Comparison of ENCODE assay signal across 1 cellular context in the genomic region with DNA sequence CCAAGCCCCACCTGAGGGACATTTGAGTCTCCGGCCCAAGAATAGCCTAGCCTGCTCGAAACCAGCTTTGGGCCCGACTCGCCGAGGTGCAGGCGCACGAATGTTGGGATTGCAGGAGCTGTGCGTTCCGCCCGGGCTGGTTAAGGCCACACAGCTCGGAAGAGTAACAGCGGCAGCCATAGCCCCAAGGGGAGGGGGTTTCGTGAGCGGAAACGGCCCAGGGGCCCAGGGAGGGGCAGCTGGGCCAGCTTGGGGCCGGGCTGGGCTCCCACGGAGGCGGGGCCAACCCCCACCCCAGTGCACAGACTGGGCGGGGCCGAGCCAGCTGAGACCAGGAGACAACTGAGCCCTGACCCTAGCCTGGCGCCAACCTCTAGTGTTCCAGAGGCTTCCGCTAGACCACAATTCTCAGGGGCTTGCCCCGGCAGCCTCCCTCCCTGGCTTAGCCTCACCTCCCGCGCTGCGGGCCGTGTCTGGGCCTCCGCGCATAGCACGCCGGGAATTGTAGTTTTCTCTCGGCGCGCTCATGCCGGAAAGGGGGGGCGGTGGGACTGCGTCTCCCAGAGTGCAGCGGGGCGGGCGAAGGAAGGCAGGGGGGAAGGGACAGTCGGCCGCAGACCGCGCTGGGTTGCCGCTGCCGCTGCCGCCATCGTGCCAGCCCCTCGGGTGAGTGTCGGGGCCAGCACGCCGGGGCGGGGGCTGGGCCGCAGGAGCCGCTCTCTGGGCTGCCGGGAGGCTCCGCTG.
TF ChIP-seq lines count a peak whose summit lies in the region.

TSS of gene NUTF2 (plus strand) at position 614 of the 744 bp plus-strand sequence. CDS start 18,198 bp downstream, outside the sequence.

TF ChIP-seq in HepG2, 621 proteins besides CTCF, POLR2A, EP300 and RAD21 (continued from another document and continues in another):
- TF ChIP-seq GPBP1L1 (CRISPR knock-in tag; IDR thresholded peaks at IDR 0.05) (no peak), AGO1 (IDR thresholded peaks at IDR 0.05; ENCODE audit: low read depth, low read length, poor library complexity, severe bottlenecking) (peak; percentile 90), PITX1 (CRISPR knock-in tag; IDR thresholded peaks at IDR 0.05) (peak; percentile 90), ZBTB42 (CRISPR knock-in tag; IDR thresholded peaks at IDR 0.05) (peak; percentile 72), ZNF292 (CRISPR knock-in tag; IDR thresholded peaks at IDR 0.05; ENCODE audit: borderline replicate concordance, low read depth) (peak; percentile 71), GTF2F1 (IDR thresholded peaks at IDR 0.05; ENCODE audit: low read length) (0 out of 2 replicates have a peak, but pooled peaks have one; percentile 44), TP53 (CRISPR knock-in tag; conservative IDR thresholded peaks at IDR 0.05) (0 out of 2 replicates have a peak, but pooled peaks have one; percentile 32), ZNF841 (CRISPR knock-in tag; IDR thresholded peaks at IDR 0.05; ENCODE audit: borderline replicate concordance) (no peak), ZBTB3 (CRISPR knock-in tag; IDR thresholded peaks at IDR 0.05; ENCODE audit: borderline replicate concordance, low read depth) (peak; percentile 87; the same call in 1 of the 2 replicates), GATA4 (IDR thresholded peaks at IDR 0.05; ENCODE audit: borderline replicate concordance, low read depth) (peak; percentile 75), ZC3H13 (CRISPR knock-in tag; IDR thresholded peaks at IDR 0.05) (no peak), TFDP1 (CRISPR knock-in tag; IDR thresholded peaks at IDR 0.05; ENCODE audit: borderline replicate concordance) (peak; percentile 95), HHEX (CRISPR knock-in tag; IDR thresholded peaks at IDR 0.05) (no peak), ZNF703 (CRISPR knock-in tag; IDR thresholded peaks at IDR 0.05; ENCODE audit: borderline replicate concordance) (peak; percentile 83; the same call in 1 of the 2 replicates), ZNF547 (CRISPR knock-in tag; IDR thresholded peaks at IDR 0.05) (peak; percentile 94), U2AF1 (optimal IDR thresholded peaks at IDR 0.05; ENCODE audit: low read depth, low read length) (peak; percentile 60), ZMYM2 (CRISPR knock-in tag; IDR thresholded peaks at IDR 0.05) (peak; percentile 59), YEATS2 (CRISPR knock-in tag; IDR thresholded peaks at IDR 0.05; ENCODE audit: borderline replicate concordance) (peak; percentile 93), ZNF331 (CRISPR knock-in tag; IDR thresholded peaks at IDR 0.05) (peak; percentile 94), NR3C1 (CRISPR knock-in tag; IDR thresholded peaks at IDR 0.05) (no peak), TSC22D2 (CRISPR knock-in tag; IDR thresholded peaks at IDR 0.05; ENCODE audit: borderline replicate concordance) (no peak), KDM2A (CRISPR knock-in tag; IDR thresholded peaks at IDR 0.05; ENCODE audit: borderline replicate concordance, low read depth) (peak; percentile 93), GZF1 (CRISPR knock-in tag; IDR thresholded peaks at IDR 0.05) (peak; percentile 56; the same call in 1 of the 2 replicates), ZMYM4 (CRISPR knock-in tag; IDR thresholded peaks at IDR 0.05) (peak; percentile 69; the same call in 1 of the 2 replicates), HMGXB4 (CRISPR knock-in tag; IDR thresholded peaks at IDR 0.05; ENCODE audit: borderline replicate concordance in 1 of 2, low read depth in 1 of 2) (peak in 1 of 2 experiments; percentile 87; a peak in 3 of 4 replicates), FOXO1 (CRISPR knock-in tag; IDR thresholded peaks at IDR 0.05) (peak; percentile 3), PCBP1 (IDR thresholded peaks at IDR 0.05; ENCODE audit: borderline replicate concordance, low read depth, low read length) (peak; percentile 99), TOE1 (CRISPR knock-in tag; IDR thresholded peaks at IDR 0.05) (no peak), ZFP62 (CRISPR knock-in tag; IDR thresholded peaks at IDR 0.05) (peak; percentile 97; the same call in 1 of the 2 replicates), MXD1 (CRISPR knock-in tag; IDR thresholded peaks at IDR 0.05) (peak; percentile 89; the same call in 1 of the 2 replicates), ZNF788 (CRISPR knock-in tag; IDR thresholded peaks at IDR 0.05; ENCODE audit: borderline replicate concordance) (peak; percentile 96)
- TF ChIP-seq, protein P1, sequence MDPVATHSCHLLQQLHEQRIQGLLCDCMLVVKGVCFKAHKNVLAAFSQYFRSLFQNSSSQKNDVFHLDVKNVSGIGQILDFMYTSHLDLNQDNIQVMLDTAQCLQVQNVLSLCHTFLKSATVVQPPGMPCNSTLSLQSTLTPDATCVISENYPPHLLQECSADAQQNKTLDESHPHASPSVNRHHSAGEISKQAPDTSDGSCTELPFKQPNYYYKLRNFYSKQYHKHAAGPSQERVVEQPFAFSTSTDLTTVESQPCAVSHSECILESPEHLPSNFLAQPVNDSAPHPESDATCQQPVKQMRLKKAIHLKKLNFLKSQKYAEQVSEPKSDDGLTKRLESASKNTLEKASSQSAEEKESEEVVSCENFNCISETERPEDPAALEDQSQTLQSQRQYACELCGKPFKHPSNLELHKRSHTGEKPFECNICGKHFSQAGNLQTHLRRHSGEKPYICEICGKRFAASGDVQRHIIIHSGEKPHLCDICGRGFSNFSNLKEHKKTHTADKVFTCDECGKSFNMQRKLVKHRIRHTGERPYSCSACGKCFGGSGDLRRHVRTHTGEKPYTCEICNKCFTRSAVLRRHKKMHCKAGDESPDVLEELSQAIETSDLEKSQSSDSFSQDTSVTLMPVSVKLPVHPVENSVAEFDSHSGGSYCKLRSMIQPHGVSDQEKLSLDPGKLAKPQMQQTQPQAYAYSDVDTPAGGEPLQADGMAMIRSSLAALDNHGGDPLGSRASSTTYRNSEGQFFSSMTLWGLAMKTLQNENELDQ (CRISPR knock-in tag; IDR thresholded peaks at IDR 0.05; ENCODE audit: borderline replicate concordance): no peak
- TF ChIP-seq, protein P2, sequence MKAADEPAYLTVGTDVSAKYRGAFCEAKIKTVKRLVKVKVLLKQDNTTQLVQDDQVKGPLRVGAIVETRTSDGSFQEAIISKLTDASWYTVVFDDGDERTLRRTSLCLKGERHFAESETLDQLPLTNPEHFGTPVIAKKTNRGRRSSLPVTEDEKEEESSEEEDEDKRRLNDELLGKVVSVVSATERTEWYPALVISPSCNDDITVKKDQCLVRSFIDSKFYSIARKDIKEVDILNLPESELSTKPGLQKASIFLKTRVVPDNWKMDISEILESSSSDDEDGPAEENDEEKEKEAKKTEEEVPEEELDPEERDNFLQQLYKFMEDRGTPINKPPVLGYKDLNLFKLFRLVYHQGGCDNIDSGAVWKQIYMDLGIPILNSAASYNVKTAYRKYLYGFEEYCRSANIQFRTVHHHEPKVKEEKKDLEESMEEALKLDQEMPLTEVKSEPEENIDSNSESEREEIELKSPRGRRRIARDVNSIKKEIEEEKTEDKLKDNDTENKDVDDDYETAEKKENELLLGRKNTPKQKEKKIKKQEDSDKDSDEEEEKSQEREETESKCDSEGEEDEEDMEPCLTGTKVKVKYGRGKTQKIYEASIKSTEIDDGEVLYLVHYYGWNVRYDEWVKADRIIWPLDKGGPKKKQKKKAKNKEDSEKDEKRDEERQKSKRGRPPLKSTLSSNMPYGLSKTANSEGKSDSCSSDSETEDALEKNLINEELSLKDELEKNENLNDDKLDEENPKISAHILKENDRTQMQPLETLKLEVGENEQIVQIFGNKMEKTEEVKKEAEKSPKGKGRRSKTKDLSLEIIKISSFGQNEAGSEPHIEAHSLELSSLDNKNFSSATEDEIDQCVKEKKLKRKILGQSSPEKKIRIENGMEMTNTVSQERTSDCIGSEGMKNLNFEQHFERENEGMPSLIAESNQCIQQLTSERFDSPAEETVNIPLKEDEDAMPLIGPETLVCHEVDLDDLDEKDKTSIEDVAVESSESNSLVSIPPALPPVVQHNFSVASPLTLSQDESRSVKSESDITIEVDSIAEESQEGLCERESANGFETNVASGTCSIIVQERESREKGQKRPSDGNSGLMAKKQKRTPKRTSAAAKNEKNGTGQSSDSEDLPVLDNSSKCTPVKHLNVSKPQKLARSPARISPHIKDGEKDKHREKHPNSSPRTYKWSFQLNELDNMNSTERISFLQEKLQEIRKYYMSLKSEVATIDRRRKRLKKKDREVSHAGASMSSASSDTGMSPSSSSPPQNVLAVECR (CRISPR knock-in tag; IDR thresholded peaks at IDR 0.05; ENCODE audit: borderline replicate concordance): peak; percentile 94
- TF ChIP-seq, protein P3, sequence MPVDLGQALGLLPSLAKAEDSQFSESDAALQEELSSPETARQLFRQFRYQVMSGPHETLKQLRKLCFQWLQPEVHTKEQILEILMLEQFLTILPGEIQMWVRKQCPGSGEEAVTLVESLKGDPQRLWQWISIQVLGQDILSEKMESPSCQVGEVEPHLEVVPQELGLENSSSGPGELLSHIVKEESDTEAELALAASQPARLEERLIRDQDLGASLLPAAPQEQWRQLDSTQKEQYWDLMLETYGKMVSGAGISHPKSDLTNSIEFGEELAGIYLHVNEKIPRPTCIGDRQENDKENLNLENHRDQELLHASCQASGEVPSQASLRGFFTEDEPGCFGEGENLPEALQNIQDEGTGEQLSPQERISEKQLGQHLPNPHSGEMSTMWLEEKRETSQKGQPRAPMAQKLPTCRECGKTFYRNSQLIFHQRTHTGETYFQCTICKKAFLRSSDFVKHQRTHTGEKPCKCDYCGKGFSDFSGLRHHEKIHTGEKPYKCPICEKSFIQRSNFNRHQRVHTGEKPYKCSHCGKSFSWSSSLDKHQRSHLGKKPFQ (CRISPR knock-in tag; IDR thresholded peaks at IDR 0.05; ENCODE audit: insufficient replicate concordance): peak; percentile 6
- TF ChIP-seq, protein P4, sequence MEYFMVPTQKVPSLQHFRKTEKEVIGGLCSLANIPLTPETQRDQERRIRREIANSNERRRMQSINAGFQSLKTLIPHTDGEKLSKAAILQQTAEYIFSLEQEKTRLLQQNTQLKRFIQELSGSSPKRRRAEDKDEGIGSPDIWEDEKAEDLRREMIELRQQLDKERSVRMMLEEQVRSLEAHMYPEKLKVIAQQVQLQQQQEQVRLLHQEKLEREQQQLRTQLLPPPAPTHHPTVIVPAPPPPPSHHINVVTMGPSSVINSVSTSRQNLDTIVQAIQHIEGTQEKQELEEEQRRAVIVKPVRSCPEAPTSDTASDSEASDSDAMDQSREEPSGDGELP (IDR thresholded peaks at IDR 0.05; ENCODE audit: borderline replicate concordance, low read depth): peak; percentile 99
- TF ChIP-seq, protein P5, sequence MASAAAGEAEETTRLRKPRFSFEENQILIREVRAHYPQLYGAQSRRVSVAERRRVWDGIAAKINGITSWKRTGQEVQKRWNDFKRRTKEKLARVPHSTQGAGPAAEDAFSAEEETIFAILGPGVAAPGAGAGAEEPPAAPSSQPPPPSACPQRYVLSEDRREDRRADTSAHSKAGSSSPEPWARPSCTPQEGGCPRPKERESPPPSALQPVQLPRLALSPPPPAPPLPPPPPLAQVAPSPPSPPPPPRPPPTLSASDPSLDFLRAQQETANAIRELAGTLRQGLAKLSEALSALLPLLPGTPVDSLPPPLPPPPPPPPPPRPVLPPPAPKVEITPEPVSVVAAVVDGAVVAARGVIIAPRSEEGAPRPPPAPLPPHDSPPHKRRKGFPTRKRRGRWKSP (CRISPR knock-in tag; IDR thresholded peaks at IDR 0.05): peak; percentile 91
- TF ChIP-seq, protein P6, sequence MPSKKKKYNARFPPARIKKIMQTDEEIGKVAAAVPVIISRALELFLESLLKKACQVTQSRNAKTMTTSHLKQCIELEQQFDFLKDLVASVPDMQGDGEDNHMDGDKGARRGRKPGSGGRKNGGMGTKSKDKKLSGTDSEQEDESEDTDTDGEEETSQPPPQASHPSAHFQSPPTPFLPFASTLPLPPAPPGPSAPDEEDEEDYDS (CRISPR knock-in tag; IDR thresholded peaks at IDR 0.05): peak; percentile 73
- TF ChIP-seq, protein P7, sequence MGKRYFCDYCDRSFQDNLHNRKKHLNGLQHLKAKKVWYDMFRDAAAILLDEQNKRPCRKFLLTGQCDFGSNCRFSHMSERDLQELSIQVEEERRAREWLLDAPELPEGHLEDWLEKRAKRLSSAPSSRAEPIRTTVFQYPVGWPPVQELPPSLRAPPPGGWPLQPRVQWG (CRISPR knock-in tag; IDR thresholded peaks at IDR 0.05; ENCODE audit: borderline replicate concordance, low read depth): no peak
- TF ChIP-seq, protein P8, sequence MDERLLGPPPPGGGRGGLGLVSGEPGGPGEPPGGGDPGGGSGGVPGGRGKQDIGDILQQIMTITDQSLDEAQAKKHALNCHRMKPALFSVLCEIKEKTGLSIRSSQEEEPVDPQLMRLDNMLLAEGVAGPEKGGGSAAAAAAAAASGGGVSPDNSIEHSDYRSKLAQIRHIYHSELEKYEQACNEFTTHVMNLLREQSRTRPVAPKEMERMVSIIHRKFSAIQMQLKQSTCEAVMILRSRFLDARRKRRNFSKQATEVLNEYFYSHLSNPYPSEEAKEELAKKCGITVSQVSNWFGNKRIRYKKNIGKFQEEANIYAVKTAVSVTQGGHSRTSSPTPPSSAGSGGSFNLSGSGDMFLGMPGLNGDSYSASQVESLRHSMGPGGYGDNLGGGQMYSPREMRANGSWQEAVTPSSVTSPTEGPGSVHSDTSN (CRISPR knock-in tag; IDR thresholded peaks at IDR 0.05): no peak
